In genomic region chr22:44566911-44567310, GRCh38 we compare ENCODE assay signal across 18 cellular contexts.
DNase-seq lines count a peak whose midpoint lies in the region; ATAC-seq and TF ChIP-seq lines count a peak whose summit lies in the region.
"Had no signal": no experiment of that assay in that cellular context is flagged by ENCODE, and none has a peak within 500 bp of the region (broad histone marks: within the 10 kb centered on the region; RNA-seq: fewer than 3 reads in every experiment).

No MANE protein-coding gene starts in this region.

- WGBS in esophagus muscularis mucosa: 90% methylated on average over 16 of the region's 17 CpGs

- H3K27me3 ChIP-seq in left lung: peaks cover 0 to 15% of the 10 kb centered on the region in 2 donors
- no peaks in the 10 kb centered on the region for H3K27me3 ChIP-seq in esophagus muscularis mucosa

- peaks cover 10% of the 10 kb centered on the region in 2 donors for H3K27me3 Mint-ChIP-seq in natural killer cell (ENCODE audit: low read depth in 2 of 2)
- peaks cover 4 to 9% of the 10 kb centered on the region in 2 donors for H3K27me3 Mint-ChIP-seq in natural killer cell treated with Interleukin-12 subunit alpha and Interleukin-12 subunit beta and Interleukin-15 and Interleukin-18, amount 100 ng/mL, for 72 hours
- H3K27me3 Mint-ChIP-seq: CD4-positive, alpha-beta T cell had no signal

- H3K4me3 Mint-ChIP-seq in natural killer cell: no peak overlapping the region
- H3K4me3 Mint-ChIP-seq in natural killer cell treated with Interleukin-12 subunit alpha and Interleukin-12 subunit beta and Interleukin-15 and Interleukin-18, amount 100 ng/mL, for 72 hours: no peak overlapping the region
- H3K4me3 Mint-ChIP-seq: CD4-positive, alpha-beta T cell had no signal

- TF ChIP-seq POLR2A in esophagus muscularis mucosa (IDR thresholded peaks at IDR 0.05; ENCODE audit: low read depth): no peak

- H3K36me3 Mint-ChIP-seq in natural killer cell: no peaks in the 10 kb centered on the region
- no peaks in the 10 kb centered on the region for H3K36me3 Mint-ChIP-seq in natural killer cell treated with Interleukin-12 subunit alpha and Interleukin-12 subunit beta and Interleukin-15 and Interleukin-18, amount 100 ng/mL, for 72 hours

- ATAC-seq in natural killer cell (no peak), left lung (no peak)
- ATAC-seq in natural killer cell treated with Interleukin-12 subunit alpha and Interleukin-12 subunit beta and Interleukin-15 and Interleukin-18, amount 100 ng/mL, for 72 hours: no peak
- ATAC-seq: Right ventricle myocardium inferior had no signal

- H3K4me3 ChIP-seq in left lung (no peak overlapping the region), esophagus muscularis mucosa (no peak overlapping the region)

- H3K9me3 Mint-ChIP-seq in natural killer cell: no peaks in the 10 kb centered on the region
- H3K9me3 Mint-ChIP-seq in natural killer cell treated with Interleukin-12 subunit alpha and Interleukin-12 subunit beta and Interleukin-15 and Interleukin-18, amount 100 ng/mL, for 72 hours: no peaks in the 10 kb centered on the region

- DNase-seq in natural killer cell (peak; percentile 9), left lung (peak; percentile 18 to 69), hippocampal formation (lab: John Stamatoyannopoulos, UW) (no peak), NCI-H2081 treated with DMSO at 0.1 percent for 48 hours (lab: John Stamatoyannopoulos, UW) (no peak), esophagus muscularis mucosa (ENCODE audit: extremely low spot score) (no peak)
- no peak for DNase-seq in natural killer cell treated with Interleukin-12 subunit alpha and Interleukin-12 subunit beta and Interleukin-15 and Interleukin-18, amount 100 ng/mL, for 72 hours (ENCODE audit: low spot score)
- peak; percentile 11 for DNase-seq in stimulated activated CD8-positive, alpha-beta memory T cell treated with anti-CD3 and anti-CD28 coated beads, Interleukin-4, amount 100 ng/mL, for 48 hours
- DNase-seq: COR-L47, DMS79, H7, Kasumi-1, NCI-H1694, NCI-H2081, NCI-H2171 treated with DMSO at 0.1 percent for 48 hours, NCI-H524 treated with DMSO at 0.1 percent for 48 hours, NCI-H82 had no signal

- H3K4me1 ChIP-seq in left lung (no peaks in the 10 kb centered on the region), esophagus muscularis mucosa (peaks cover 0 to 3% (median 0%) of the 10 kb centered on the region in 4 donors)

- H3K27ac ChIP-seq in left lung: no peak overlapping the region
- H3K27ac ChIP-seq in esophagus muscularis mucosa (replicated peaks in 1 of 4): no peak overlapping the region

- no peak overlapping the region for H3K27ac Mint-ChIP-seq in natural killer cell
- no peak overlapping the region for H3K27ac Mint-ChIP-seq in natural killer cell treated with Interleukin-12 subunit alpha and Interleukin-12 subunit beta and Interleukin-15 and Interleukin-18, amount 100 ng/mL, for 72 hours
- H3K27ac Mint-ChIP-seq: CD4-positive, alpha-beta T cell had no signal

- intact Hi-C loops in natural killer cell (cut with micrococcal nuclease) (no loop called here), left lung (cut with DNase I) (no loop called here), esophagus muscularis mucosa (cut with DNase I) (loop anchor here (5.0 kb wide), 1 partner anchor 485 kb away; no protein-coding TSS in a partner anchor)

- no peaks in the 10 kb centered on the region for H3K36me3 ChIP-seq in left lung
- H3K36me3 ChIP-seq in esophagus muscularis mucosa: no peaks in the 10 kb centered on the region

- no peaks in the 10 kb centered on the region for H3K4me1 Mint-ChIP-seq in natural killer cell
- H3K4me1 Mint-ChIP-seq in natural killer cell treated with Interleukin-12 subunit alpha and Interleukin-12 subunit beta and Interleukin-15 and Interleukin-18, amount 100 ng/mL, for 72 hours (ENCODE audit: low read depth in 2 of 2): no peaks in the 10 kb centered on the region

- TF ChIP-seq CTCF in natural killer cell (IDR thresholded peaks at IDR 0.05) (no peak), left lung (IDR thresholded peaks at IDR 0.05) (no peak), esophagus muscularis mucosa (IDR thresholded peaks at IDR 0.05) (no peak)

- no peak for TF ChIP-seq EP300 in esophagus muscularis mucosa (IDR thresholded peaks at IDR 0.05)

- H3K9me3 ChIP-seq in left lung: peaks cover 0 to 3% of the 10 kb centered on the region in 2 donors
- H3K9me3 ChIP-seq in esophagus muscularis mucosa: peaks cover 0 to 21% (median 15%) of the 10 kb centered on the region in 4 donors

Comparison
In these comparisons a context has a peak if more than half of its experiments do, and no peak if none do; other contexts are left out.
1. DNase-seq: peak in natural killer cell (single experiment), left lung (2 of 2) and stimulated activated CD8-positive, alpha-beta memory T cell treated with anti-CD3 and anti-CD28 coated beads, Interleukin-4, amount 100 ng/mL, for 48 hours (single experiment); none in natural killer cell treated with Interleukin-12 subunit alpha and Interleukin-12 subunit beta and Interleukin-15 and Interleukin-18, amount 100 ng/mL, for 72 hours (single experiment), hippocampal formation (0 of 2), NCI-H2081 treated with DMSO at 0.1 percent for 48 hours (single experiment) and esophagus muscularis mucosa (single experiment).